1 cellular context compared by ENCODE assay signal in genomic region chr3:48929358-48930035, GRCh38.
TF ChIP-seq lines count a peak whose summit lies in the region.

No MANE protein-coding gene starts in this region.

TF ChIP-seq in HEK293, 187 proteins besides CTCF, POLR2A, EP300 and RAD21 (continued from another document):
- TF ChIP-seq SCRT1 (tag by site-specific recombination; IDR thresholded peaks at IDR 0.05; ENCODE audit: borderline replicate concordance) (peak; percentile 43; the same call in 1 of the 2 replicates), HOXA7 (CRISPR knock-in tag; IDR thresholded peaks at IDR 0.05; ENCODE audit: borderline replicate concordance) (no peak), ZNF266 (tag by site-specific recombination; IDR thresholded peaks at IDR 0.05; ENCODE audit: low read depth) (no peak), SP3 (tag by site-specific recombination; IDR thresholded peaks at IDR 0.05) (no peak), ZNF76 (tag by site-specific recombination; IDR thresholded peaks at IDR 0.05; ENCODE audit: borderline replicate concordance, low read depth) (no peak), ZNF558 (tag by site-specific recombination; IDR thresholded peaks at IDR 0.05) (no peak), ZBTB17 (tag by site-specific recombination; IDR thresholded peaks at IDR 0.05) (no peak), PRDM6 (tag by site-specific recombination; IDR thresholded peaks at IDR 0.05) (0 out of 2 replicates have a peak, but pooled peaks have one; percentile 10), ZNF549 (tag by site-specific recombination; IDR thresholded peaks at IDR 0.05) (no peak), OSR2 (tag by site-specific recombination; IDR thresholded peaks at IDR 0.05) (peak; percentile 23; the same call in 1 of the 2 replicates), GFI1B (tag by site-specific recombination; IDR thresholded peaks at IDR 0.05) (no peak)
